Comparison of ENCODE assay signal across 1 cellular context in the genomic region with DNA sequence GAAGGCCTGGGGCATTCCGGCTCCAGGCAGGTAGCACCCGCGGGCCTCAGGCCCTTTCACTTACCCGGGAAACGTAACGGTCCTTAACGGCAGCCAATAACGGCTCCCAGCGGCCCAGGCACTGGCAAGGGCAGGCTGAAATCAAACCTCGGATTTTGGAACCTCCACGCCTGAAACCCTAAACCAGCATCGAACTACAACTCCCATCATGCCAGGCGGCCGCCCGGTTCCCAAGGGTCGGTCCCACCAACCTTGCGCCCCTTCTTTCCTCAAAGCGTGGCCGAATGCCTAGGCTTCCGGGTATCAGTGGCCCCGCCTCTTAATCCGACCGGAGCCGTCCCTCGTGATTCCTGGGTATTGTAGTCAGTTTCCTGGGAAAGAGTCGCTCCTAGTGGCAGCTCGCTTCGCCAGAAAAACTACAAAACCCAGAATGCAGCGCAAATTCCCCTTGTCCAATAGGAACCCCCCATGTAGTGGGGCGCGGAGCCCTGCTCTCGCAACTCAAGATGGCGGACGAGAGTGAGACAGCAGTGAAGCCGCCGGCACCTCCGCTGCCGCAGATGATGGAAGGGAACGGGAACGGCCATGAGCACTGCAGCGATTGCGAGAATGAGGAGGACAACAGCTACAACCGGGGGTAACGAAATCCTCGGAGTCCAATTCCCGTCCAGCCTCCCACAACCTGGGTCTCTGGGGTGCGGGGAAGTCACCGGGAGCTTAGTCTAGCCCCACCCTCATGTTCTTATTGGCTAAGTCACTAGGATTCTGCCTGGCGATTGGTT.
A peak's percentile ranks its signal among the peaks of the same experiment; 100 is the strongest.
TF ChIP-seq lines count a peak whose summit lies in the region.

A gene (plus strand): TSS at position 494 of the 782 bp plus-strand sequence. CDS start 13 bp downstream, at position 507.

TF ChIP-seq in GM12878, 131 proteins besides CTCF, POLR2A, EP300 and RAD21 (continued from another document and continues in another):
- TF ChIP-seq BHLHE40 (IDR thresholded peaks at IDR 0.05; ENCODE audit: borderline replicate concordance in 1 of 2, low read depth in 2 of 2, low read length in 1 of 2) (peak in 1 of 2 experiments; percentile 19; a peak in 1 of 4 replicates), PAX8 (IDR thresholded peaks at IDR 0.05) (no peak), ZZZ3 (IDR thresholded peaks at IDR 0.05; ENCODE audit: control insufficient read depth, insufficient read length, low read depth) (no peak), BCL11A (IDR thresholded peaks at IDR 0.05; ENCODE audit: low read depth, low read length) (no peak), SIN3A (IDR thresholded peaks at IDR 0.05; ENCODE audit: low read depth, low read length) (no peak), IKZF1 (conservative IDR thresholded peaks at IDR 0.05) (peak; percentile 99), CEBPB (IDR thresholded peaks at IDR 0.05; ENCODE audit: borderline replicate concordance in 1 of 2, low read depth in 2 of 2, low read length in 2 of 2) (no peak), BACH1 (IDR thresholded peaks at IDR 0.05; ENCODE audit: borderline replicate concordance) (no peak; the same call in 1 of the 2 replicates), WRNIP1 (IDR thresholded peaks at IDR 0.05; ENCODE audit: borderline replicate concordance, low read depth, low read length) (no peak), CBX5 (IDR thresholded peaks at IDR 0.05; ENCODE audit: low read depth) (no peak), RBBP5 (conservative IDR thresholded peaks at IDR 0.05) (no peak), TBL1XR1 (IDR thresholded peaks at IDR 0.05; ENCODE audit: low read depth, low read length) (no peak), PML (IDR thresholded peaks at IDR 0.05; ENCODE audit: low read length) (peak; percentile 83; the same call in 1 of the 2 replicates), ASH2L (IDR thresholded peaks at IDR 0.05; ENCODE audit: borderline replicate concordance, low read depth) (peak; percentile 84; the same call in 1 of the 2 replicates), ZNF24 (IDR thresholded peaks at IDR 0.05) (no peak), SMAD5 (IDR thresholded peaks at IDR 0.05; ENCODE audit: low read depth) (peak; percentile 81; the same call in 1 of the 2 replicates), RUNX3 (IDR thresholded peaks at IDR 0.05; ENCODE audit: low read length) (0 out of 2 replicates have a peak, but pooled peaks have one; percentile 26), POLR2AphosphoS5 (IDR thresholded peaks at IDR 0.05; ENCODE audit: low read length) (peak; percentile 96), RCOR1 (conservative IDR thresholded peaks at IDR 0.05; ENCODE audit: low read depth, low read length) (no peak), SUZ12 (IDR thresholded peaks at IDR 0.05; ENCODE audit: unreplicated experiment) (no peak), NBN (IDR thresholded peaks at IDR 0.05) (0 out of 2 replicates have a peak, but pooled peaks have one; percentile 58), TCF3 (IDR thresholded peaks at IDR 0.05; ENCODE audit: borderline replicate concordance, insufficient read depth, low read depth, low read length) (no peak), TCF12 (IDR thresholded peaks at IDR 0.05; ENCODE audit: low read depth, low read length) (peak; percentile 47; the same call in 1 of the 2 replicates), FOXK2 (IDR thresholded peaks at IDR 0.05) (no peak), SRF (IDR thresholded peaks at IDR 0.05; ENCODE audit: low read depth in 2 of 2, low read length in 2 of 2) (no peak), HDGF (IDR thresholded peaks at IDR 0.05) (peak; percentile 64; the same call in 1 of the 2 replicates), POLR2AphosphoS2 (IDR thresholded peaks at IDR 0.05; ENCODE audit: low read depth, low read length) (peak; percentile 33; the same call in 1 of the 2 replicates), ZNF217 (IDR thresholded peaks at IDR 0.05) (no peak), LARP7 (IDR thresholded peaks at IDR 0.05) (no peak; the same call in 1 of the 2 replicates), NRF1 (conservative IDR thresholded peaks at IDR 0.05; ENCODE audit: low read depth, low read length) (no peak), NFIC (IDR thresholded peaks at IDR 0.05; ENCODE audit: low read depth, low read length) (no peak), GATAD2B (conservative IDR thresholded peaks at IDR 0.05; ENCODE audit: low read depth) (0 out of 2 replicates have a peak, but pooled peaks have one; percentile 70), NR2C2 (IDR thresholded peaks at IDR 0.05; ENCODE audit: borderline replicate concordance, control insufficient read depth, insufficient read length, low read depth) (no peak)
- TF ChIP-seq, protein P1, sequence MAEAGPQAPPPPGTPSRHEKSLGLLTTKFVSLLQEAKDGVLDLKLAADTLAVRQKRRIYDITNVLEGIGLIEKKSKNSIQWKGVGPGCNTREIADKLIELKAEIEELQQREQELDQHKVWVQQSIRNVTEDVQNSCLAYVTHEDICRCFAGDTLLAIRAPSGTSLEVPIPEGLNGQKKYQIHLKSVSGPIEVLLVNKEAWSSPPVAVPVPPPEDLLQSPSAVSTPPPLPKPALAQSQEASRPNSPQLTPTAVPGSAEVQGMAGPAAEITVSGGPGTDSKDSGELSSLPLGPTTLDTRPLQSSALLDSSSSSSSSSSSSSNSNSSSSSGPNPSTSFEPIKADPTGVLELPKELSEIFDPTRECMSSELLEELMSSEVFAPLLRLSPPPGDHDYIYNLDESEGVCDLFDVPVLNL (IDR thresholded peaks at IDR 0.05; ENCODE audit: low read depth, low read length), result peak; percentile 29; the same call in 1 of the 2 replicates
- TF ChIP-seq, protein P2, sequence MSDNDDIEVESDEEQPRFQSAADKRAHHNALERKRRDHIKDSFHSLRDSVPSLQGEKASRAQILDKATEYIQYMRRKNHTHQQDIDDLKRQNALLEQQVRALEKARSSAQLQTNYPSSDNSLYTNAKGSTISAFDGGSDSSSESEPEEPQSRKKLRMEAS (IDR thresholded peaks at IDR 0.05; ENCODE audit: low read depth, low read length), result peak; percentile 71; the same call in 1 of the 2 replicates
- TF ChIP-seq, protein P3, sequence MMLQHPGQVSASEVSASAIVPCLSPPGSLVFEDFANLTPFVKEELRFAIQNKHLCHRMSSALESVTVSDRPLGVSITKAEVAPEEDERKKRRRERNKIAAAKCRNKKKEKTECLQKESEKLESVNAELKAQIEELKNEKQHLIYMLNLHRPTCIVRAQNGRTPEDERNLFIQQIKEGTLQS (IDR thresholded peaks at IDR 0.05; ENCODE audit: borderline replicate concordance, extremely low read depth, low read depth, low read length), result peak; percentile 43; the same call in 1 of the 2 replicates
- TF ChIP-seq, protein P4, sequence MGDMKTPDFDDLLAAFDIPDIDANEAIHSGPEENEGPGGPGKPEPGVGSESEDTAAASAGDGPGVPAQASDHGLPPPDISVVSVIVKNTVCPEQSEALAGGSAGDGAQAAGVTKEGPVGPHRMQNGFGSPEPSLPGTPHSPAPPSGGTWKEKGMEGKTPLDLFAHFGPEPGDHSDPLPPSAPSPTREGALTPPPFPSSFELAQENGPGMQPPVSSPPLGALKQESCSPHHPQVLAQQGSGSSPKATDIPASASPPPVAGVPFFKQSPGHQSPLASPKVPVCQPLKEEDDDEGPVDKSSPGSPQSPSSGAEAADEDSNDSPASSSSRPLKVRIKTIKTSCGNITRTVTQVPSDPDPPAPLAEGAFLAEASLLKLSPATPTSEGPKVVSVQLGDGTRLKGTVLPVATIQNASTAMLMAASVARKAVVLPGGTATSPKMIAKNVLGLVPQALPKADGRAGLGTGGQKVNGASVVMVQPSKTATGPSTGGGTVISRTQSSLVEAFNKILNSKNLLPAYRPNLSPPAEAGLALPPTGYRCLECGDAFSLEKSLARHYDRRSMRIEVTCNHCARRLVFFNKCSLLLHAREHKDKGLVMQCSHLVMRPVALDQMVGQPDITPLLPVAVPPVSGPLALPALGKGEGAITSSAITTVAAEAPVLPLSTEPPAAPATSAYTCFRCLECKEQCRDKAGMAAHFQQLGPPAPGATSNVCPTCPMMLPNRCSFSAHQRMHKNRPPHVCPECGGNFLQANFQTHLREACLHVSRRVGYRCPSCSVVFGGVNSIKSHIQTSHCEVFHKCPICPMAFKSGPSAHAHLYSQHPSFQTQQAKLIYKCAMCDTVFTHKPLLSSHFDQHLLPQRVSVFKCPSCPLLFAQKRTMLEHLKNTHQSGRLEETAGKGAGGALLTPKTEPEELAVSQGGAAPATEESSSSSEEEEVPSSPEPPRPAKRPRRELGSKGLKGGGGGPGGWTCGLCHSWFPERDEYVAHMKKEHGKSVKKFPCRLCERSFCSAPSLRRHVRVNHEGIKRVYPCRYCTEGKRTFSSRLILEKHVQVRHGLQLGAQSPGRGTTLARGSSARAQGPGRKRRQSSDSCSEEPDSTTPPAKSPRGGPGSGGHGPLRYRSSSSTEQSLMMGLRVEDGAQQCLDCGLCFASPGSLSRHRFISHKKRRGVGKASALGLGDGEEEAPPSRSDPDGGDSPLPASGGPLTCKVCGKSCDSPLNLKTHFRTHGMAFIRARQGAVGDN (IDR thresholded peaks at IDR 0.05), result no peak
- TF ChIP-seq, protein P5, sequence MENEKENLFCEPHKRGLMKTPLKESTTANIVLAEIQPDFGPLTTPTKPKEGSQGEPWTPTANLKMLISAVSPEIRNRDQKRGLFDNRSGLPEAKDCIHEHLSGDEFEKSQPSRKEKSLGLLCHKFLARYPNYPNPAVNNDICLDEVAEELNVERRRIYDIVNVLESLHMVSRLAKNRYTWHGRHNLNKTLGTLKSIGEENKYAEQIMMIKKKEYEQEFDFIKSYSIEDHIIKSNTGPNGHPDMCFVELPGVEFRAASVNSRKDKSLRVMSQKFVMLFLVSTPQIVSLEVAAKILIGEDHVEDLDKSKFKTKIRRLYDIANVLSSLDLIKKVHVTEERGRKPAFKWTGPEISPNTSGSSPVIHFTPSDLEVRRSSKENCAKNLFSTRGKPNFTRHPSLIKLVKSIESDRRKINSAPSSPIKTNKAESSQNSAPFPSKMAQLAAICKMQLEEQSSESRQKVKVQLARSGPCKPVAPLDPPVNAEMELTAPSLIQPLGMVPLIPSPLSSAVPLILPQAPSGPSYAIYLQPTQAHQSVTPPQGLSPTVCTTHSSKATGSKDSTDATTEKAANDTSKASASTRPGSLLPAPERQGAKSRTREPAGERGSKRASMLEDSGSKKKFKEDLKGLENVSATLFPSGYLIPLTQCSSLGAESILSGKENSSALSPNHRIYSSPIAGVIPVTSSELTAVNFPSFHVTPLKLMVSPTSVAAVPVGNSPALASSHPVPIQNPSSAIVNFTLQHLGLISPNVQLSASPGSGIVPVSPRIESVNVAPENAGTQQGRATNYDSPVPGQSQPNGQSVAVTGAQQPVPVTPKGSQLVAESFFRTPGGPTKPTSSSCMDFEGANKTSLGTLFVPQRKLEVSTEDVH (IDR thresholded peaks at IDR 0.05; ENCODE audit: low read depth, partially characterized antibody), result no peak
- TF ChIP-seq, protein P6, sequence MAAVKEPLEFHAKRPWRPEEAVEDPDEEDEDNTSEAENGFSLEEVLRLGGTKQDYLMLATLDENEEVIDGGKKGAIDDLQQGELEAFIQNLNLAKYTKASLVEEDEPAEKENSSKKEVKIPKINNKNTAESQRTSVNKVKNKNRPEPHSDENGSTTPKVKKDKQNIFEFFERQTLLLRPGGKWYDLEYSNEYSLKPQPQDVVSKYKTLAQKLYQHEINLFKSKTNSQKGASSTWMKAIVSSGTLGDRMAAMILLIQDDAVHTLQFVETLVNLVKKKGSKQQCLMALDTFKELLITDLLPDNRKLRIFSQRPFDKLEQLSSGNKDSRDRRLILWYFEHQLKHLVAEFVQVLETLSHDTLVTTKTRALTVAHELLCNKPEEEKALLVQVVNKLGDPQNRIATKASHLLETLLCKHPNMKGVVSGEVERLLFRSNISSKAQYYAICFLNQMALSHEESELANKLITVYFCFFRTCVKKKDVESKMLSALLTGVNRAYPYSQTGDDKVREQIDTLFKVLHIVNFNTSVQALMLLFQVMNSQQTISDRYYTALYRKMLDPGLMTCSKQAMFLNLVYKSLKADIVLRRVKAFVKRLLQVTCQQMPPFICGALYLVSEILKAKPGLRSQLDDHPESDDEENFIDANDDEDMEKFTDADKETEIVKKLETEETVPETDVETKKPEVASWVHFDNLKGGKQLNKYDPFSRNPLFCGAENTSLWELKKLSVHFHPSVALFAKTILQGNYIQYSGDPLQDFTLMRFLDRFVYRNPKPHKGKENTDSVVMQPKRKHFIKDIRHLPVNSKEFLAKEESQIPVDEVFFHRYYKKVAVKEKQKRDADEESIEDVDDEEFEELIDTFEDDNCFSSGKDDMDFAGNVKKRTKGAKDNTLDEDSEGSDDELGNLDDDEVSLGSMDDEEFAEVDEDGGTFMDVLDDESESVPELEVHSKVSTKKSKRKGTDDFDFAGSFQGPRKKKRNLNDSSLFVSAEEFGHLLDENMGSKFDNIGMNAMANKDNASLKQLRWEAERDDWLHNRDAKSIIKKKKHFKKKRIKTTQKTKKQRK (IDR thresholded peaks at IDR 0.05; ENCODE audit: low read depth, low read length), result no peak
- TF ChIP-seq, protein P7, sequence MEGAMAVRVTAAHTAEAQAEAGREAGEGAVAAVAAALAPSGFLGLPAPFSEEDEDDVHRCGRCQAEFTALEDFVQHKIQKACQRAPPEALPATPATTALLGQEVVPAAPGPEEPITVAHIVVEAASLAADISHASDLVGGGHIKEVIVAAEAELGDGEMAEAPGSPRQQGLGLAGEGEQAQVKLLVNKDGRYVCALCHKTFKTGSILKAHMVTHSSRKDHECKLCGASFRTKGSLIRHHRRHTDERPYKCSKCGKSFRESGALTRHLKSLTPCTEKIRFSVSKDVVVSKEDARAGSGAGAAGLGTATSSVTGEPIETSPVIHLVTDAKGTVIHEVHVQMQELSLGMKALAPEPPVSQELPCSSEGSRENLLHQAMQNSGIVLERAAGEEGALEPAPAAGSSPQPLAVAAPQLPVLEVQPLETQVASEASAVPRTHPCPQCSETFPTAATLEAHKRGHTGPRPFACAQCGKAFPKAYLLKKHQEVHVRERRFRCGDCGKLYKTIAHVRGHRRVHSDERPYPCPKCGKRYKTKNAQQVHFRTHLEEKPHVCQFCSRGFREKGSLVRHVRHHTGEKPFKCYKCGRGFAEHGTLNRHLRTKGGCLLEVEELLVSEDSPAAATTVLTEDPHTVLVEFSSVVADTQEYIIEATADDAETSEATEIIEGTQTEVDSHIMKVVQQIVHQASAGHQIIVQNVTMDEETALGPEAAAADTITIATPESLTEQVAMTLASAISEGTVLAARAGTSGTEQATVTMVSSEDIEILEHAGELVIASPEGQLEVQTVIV (IDR thresholded peaks at IDR 0.05; ENCODE audit: borderline replicate concordance, partially characterized antibody), result peak; percentile 92
- TF ChIP-seq, protein P8, sequence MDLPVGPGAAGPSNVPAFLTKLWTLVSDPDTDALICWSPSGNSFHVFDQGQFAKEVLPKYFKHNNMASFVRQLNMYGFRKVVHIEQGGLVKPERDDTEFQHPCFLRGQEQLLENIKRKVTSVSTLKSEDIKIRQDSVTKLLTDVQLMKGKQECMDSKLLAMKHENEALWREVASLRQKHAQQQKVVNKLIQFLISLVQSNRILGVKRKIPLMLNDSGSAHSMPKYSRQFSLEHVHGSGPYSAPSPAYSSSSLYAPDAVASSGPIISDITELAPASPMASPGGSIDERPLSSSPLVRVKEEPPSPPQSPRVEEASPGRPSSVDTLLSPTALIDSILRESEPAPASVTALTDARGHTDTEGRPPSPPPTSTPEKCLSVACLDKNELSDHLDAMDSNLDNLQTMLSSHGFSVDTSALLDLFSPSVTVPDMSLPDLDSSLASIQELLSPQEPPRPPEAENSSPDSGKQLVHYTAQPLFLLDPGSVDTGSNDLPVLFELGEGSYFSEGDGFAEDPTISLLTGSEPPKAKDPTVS (IDR thresholded peaks at IDR 0.05; ENCODE audit: low read depth, low read length), result no peak
- TF ChIP-seq, protein P9, sequence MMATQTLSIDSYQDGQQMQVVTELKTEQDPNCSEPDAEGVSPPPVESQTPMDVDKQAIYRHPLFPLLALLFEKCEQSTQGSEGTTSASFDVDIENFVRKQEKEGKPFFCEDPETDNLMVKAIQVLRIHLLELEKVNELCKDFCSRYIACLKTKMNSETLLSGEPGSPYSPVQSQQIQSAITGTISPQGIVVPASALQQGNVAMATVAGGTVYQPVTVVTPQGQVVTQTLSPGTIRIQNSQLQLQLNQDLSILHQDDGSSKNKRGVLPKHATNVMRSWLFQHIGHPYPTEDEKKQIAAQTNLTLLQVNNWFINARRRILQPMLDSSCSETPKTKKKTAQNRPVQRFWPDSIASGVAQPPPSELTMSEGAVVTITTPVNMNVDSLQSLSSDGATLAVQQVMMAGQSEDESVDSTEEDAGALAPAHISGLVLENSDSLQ (IDR thresholded peaks at IDR 0.05), result peak; percentile 98
